17 cellular contexts compared by ENCODE assay signal in the genomic region with DNA sequence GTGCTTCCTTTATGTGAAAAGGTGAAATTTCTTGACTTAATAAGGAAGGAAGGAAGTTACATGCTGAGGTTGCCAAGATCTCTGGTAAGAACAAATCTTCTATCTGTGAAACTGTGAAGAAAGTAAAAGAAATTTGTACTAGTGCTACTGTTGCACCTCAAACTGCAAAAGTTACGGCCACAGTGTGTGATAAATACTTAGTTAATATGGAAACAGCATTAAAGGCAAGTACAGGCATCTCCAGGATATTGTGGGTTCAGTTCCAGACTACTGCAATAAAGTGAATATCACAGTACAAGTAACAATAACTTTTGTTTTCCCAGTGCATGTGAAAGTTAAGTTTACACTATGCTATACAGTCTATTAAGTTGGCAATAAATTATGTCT.
"Had no signal": no experiment of that assay in that cellular context is flagged by ENCODE, and none has a peak within 500 bp of the region (broad histone marks: within the 10 kb centered on the region; RNA-seq: fewer than 3 reads in every experiment).

No MANE protein-coding gene starts in this region.

- H3K4me3 Mint-ChIP-seq: activated CD4-positive, alpha-beta memory T cell treated with anti-CD3 and anti-CD28 coated beads, Interleukin-2, amount 10 ng/mL, durations not matched to agents 7 days and 5 days; activated T-helper 1 cell treated with anti-CD3 and anti-CD28 coated beads, Interleukin-12 subunit alpha, Interleukin-12 subunit beta, Interleukin-2, Interleukin-4 antibody, amounts not matched to agents 30 ng/mL and 10 ng/mL and 1 ng/mL, durations not matched to agents 14 hours and 24 hours and 36 hours; naive B cell; neural crest cell; T-helper 2 cell treated with Interferon-gamma antibody and Interleukin-4, amounts not matched to agents 5 μg/mL and 100 μg/mL, for 36 hours had no signal

- H3K27me3 ChIP-seq: gastroesophageal sphincter, heart left ventricle, right atrium auricular region, tibial artery had no signal

- H3K4me1 ChIP-seq: gastroesophageal sphincter, heart left ventricle, prostate gland, right atrium auricular region, tibial artery had no signal

- H3K9me3 Mint-ChIP-seq: activated CD4-positive, alpha-beta memory T cell treated with anti-CD3 and anti-CD28 coated beads, Interleukin-2, amount 10 ng/mL, durations not matched to agents 7 days and 5 days; activated T-helper 1 cell treated with anti-CD3 and anti-CD28 coated beads, Interleukin-12 subunit alpha, Interleukin-12 subunit beta, Interleukin-2, Interleukin-4 antibody, amounts not matched to agents 30 ng/mL and 10 ng/mL and 1 ng/mL, durations not matched to agents 14 hours and 24 hours and 36 hours; naive B cell; neural crest cell; T-helper 2 cell treated with Interferon-gamma antibody and Interleukin-4, amounts not matched to agents 5 μg/mL and 100 μg/mL, for 36 hours had no signal

- ATAC-seq: gastroesophageal sphincter; heart left ventricle; mucosa of descending colon; stimulated activated naive CD8-positive, alpha-beta T cell treated with anti-CD3 and anti-CD28 coated beads, Interleukin-15, Interleukin-2, amounts not matched to agents 100 U/mL and 50 U/mL, for 24 hours had no signal

- H3K27ac Mint-ChIP-seq: activated CD4-positive, alpha-beta memory T cell treated with anti-CD3 and anti-CD28 coated beads, Interleukin-2, amount 10 ng/mL, durations not matched to agents 7 days and 5 days; activated T-helper 1 cell treated with anti-CD3 and anti-CD28 coated beads, Interleukin-12 subunit alpha, Interleukin-12 subunit beta, Interleukin-2, Interleukin-4 antibody, amounts not matched to agents 30 ng/mL and 10 ng/mL and 1 ng/mL, durations not matched to agents 14 hours and 24 hours and 36 hours; naive B cell; T-helper 2 cell treated with Interferon-gamma antibody and Interleukin-4, amounts not matched to agents 5 μg/mL and 100 μg/mL, for 36 hours had no signal

- H3K27me3 Mint-ChIP-seq: activated CD4-positive, alpha-beta memory T cell treated with anti-CD3 and anti-CD28 coated beads, Interleukin-2, amount 10 ng/mL, durations not matched to agents 7 days and 5 days; naive B cell had no signal

- H3K4me3 ChIP-seq: coronary artery, gastroesophageal sphincter, heart left ventricle, mucosa of descending colon, prostate gland, right atrium auricular region, tibial artery had no signal

- DNase-seq: activated CD4-positive, alpha-beta memory T cell treated with anti-CD3 and anti-CD28 coated beads, Interleukin-2, amount 10 ng/mL, durations not matched to agents 7 days and 5 days; activated CD4-positive, alpha-beta T cell treated with anti-CD3 and anti-CD28 coated beads for 4 hours; activated gamma-delta T cell treated with Interleukin-2 at 50 U/mL for 16 hours; anterior cingulate cortex; heart left ventricle; mucosa of descending colon; naive B cell; stimulated activated naive CD8-positive, alpha-beta T cell treated with anti-CD3 and anti-CD28 coated beads, Interleukin-15, Interleukin-2, amounts not matched to agents 100 U/mL and 50 U/mL, for 24 hours; substantia nigra; tibial artery had no signal

- H3K27ac ChIP-seq: coronary artery, gastroesophageal sphincter, heart left ventricle, prostate gland, right atrium auricular region, tibial artery had no signal

- H3K4me1 Mint-ChIP-seq: naive B cell, neural crest cell had no signal

- H3K9me3 ChIP-seq: gastroesophageal sphincter, heart left ventricle, mucosa of descending colon, prostate gland, right atrium auricular region, tibial artery had no signal

- H3K36me3 ChIP-seq: prostate gland had no signal
